Comparison of ENCODE assay signal across 13 cellular contexts in genomic region chr1:219422811-219423598, GRCh38.
A peak's percentile ranks its signal among the peaks of the same experiment; 100 is the strongest.
DNase-seq lines count a peak whose midpoint lies in the region; ATAC-seq, FAIRE-seq and TF ChIP-seq lines count a peak whose summit lies in the region.
"Had no signal": no experiment of that assay in that cellular context is flagged by ENCODE, and none has a peak within 500 bp of the region (broad histone marks: within the 10 kb centered on the region; RNA-seq: fewer than 3 reads in every experiment).

No MANE protein-coding gene starts in this region.

- intact Hi-C loops in left colon (cut with DNase I, micrococcal nuclease) = no loop called here

- FAIRE-seq in bronchial epithelial cell (lab: Jason Lieb, UNC) = no peak
- FAIRE-seq: endometrium had no signal

- DNase-seq in AG08396 (ENCODE audit: low spot score) (peak; percentile 24), bronchial epithelial cell (ENCODE audit: low read depth) (peak; percentile 92), left colon (no peak), SHP77 treated with DMSO at 0.1 percent for 48 hours (lab: John Stamatoyannopoulos, UW) (no peak), NOMO-1 (lab: John Stamatoyannopoulos, UW; ENCODE audit: unreplicated experiment in 2 of 2) (no peak), A172 (ENCODE audit: low spot score) (no peak)
- DNase-seq: CD4-positive, alpha-beta T cell; nephron progenitor cell; stimulated activated naive CD4-positive, alpha-beta T cell treated with Interleukin-2 at 50 U/mL for 16 hours had no signal

- TF ChIP-seq CTCF in bronchial epithelial cell (IDR thresholded peaks at IDR 0.05; ENCODE audit: insufficient read depth, low read length, severe bottlenecking) = no peak

- peak; percentile 65 for ATAC-seq in GM18870 (IDR thresholded peaks at IDR 0.05; ENCODE audit: unreplicated experiment)
- ATAC-seq in HG02981 (IDR thresholded peaks at IDR 0.05; ENCODE audit: unreplicated experiment) = peak; percentile 60
- no peak for ATAC-seq in left colon

- H3K4me3 ChIP-seq in bronchial epithelial cell (ENCODE audit: low read depth, low read length) = no peak overlapping the region
- H3K4me3 ChIP-seq: SJSA1 had no signal

- H3K27me3 ChIP-seq in bronchial epithelial cell (ENCODE audit: control insufficient read depth, insufficient read depth, low read length) = no peaks in the 10 kb centered on the region
- H3K27me3 ChIP-seq: SJSA1 had no signal

- H3K36me3 ChIP-seq in bronchial epithelial cell (ENCODE audit: control insufficient read depth, insufficient read depth, low read length) = no peaks in the 10 kb centered on the region
- H3K36me3 ChIP-seq: SJSA1 had no signal

Comparison
In these comparisons a context has a peak if more than half of its experiments do, and no peak if none do; other contexts are left out.
1. DNase-seq: peak in AG08396 (single experiment) and bronchial epithelial cell (single experiment); none in left colon (0 of 2), SHP77 treated with DMSO at 0.1 percent for 48 hours (single experiment), NOMO-1 (0 of 2) and A172 (single experiment).